8 cellular contexts compared by ENCODE assay signal in genomic region chr1:85061711-85062424, GRCh38. TPM values are rescaled to one million over a fixed set of nuclear protein-coding genes. Genes with fewer than 3 reads are reported as not detected.
DNase-seq lines count a peak whose midpoint lies in the region; ATAC-seq and TF ChIP-seq lines count a peak whose summit lies in the region.

No MANE protein-coding gene starts in this region.

- TF ChIP-seq CTCF in RWPE2 (IDR thresholded peaks at IDR 0.05; ENCODE audit: poor library complexity, severe bottlenecking) = no peak
- TF ChIP-seq CTCF in omental fat pad (IDR thresholded peaks at IDR 0.05) = no peak
- TF ChIP-seq CTCF in suprapubic skin (IDR thresholded peaks at IDR 0.05) = no peak

- no peaks in the 10 kb centered on the region for H3K9me3 Mint-ChIP-seq in activated naive CD4-positive, alpha-beta T cell treated with anti-CD3 and anti-CD28 coated beads, Interleukin-2, amount 10 ng/mL, durations not matched to agents 7 days and 5 days

- TF ChIP-seq POLR2A in suprapubic skin (IDR thresholded peaks at IDR 0.05) = no peak

- CTCF ChIA-PET in activated naive CD4-positive, alpha-beta T cell treated with anti-CD3 and anti-CD28 coated beads, Interleukin-2, amount 10 ng/mL, durations not matched to agents 7 days and 5 days (lab: Charles Lee) = interaction anchor here (1.0 to 3.1 kb wide), 5 partner anchors 10 to 197 kb away, joined by 3 to 15 read pairs (median 4); partner anchors contain the start of gene C1orf52

- peaks cover 12% of the 10 kb centered on the region for H3K4me1 ChIP-seq in RWPE2 (ENCODE audit: insufficient read depth, poor library complexity, severe bottlenecking)
- H3K4me1 ChIP-seq in suprapubic skin = peaks cover 11% of the 10 kb centered on the region

- 7% methylated on average over 20 of the region's 25 CpGs for WGBS in suprapubic skin

- peaks cover 26% of the 10 kb centered on the region for H3K27me3 Mint-ChIP-seq in activated naive CD4-positive, alpha-beta T cell treated with anti-CD3 and anti-CD28 coated beads, Interleukin-2, amount 10 ng/mL, durations not matched to agents 7 days and 5 days

- no peak for TF ChIP-seq RAD21 in Ishikawa (IDR thresholded peaks at IDR 0.05; ENCODE audit: low read depth)

- DNase-seq in DMS 273 treated with DMSO at 0.1 percent for 48 hours (lab: John Stamatoyannopoulos, UW) (peak; percentile 94), RWPE2 (ENCODE audit: low spot score) (peak; percentile 79), glomerular endothelial cell (ENCODE audit: extremely low read depth, low read depth, low spot score) (peak; percentile 96), omental fat pad (ENCODE audit: low spot score) (peak; percentile 85), suprapubic skin (ENCODE audit: low spot score in 2 of 2) (peak; percentile 94 to 95)
- peak; percentile 93 for DNase-seq in activated naive CD4-positive, alpha-beta T cell treated with anti-CD3 and anti-CD28 coated beads, Interleukin-2, amount 10 ng/mL, durations not matched to agents 7 days and 5 days

- H3K36me3 ChIP-seq in RWPE2 (ENCODE audit: low read depth) (no peaks in the 10 kb centered on the region), suprapubic skin (no peaks in the 10 kb centered on the region)

- H3K9me3 ChIP-seq in RWPE2 (ENCODE audit: severe bottlenecking) = no peaks in the 10 kb centered on the region
- H3K9me3 ChIP-seq in suprapubic skin = no peaks in the 10 kb centered on the region

- H3K27ac ChIP-seq in RWPE2 (ENCODE audit: poor library complexity, severe bottlenecking) (no peak overlapping the region), suprapubic skin (peak overlapping the region; percentile 62)

- H3K36me3 Mint-ChIP-seq in activated naive CD4-positive, alpha-beta T cell treated with anti-CD3 and anti-CD28 coated beads, Interleukin-2, amount 10 ng/mL, durations not matched to agents 7 days and 5 days = no peaks in the 10 kb centered on the region

- H3K4me3 ChIP-seq in RWPE2 (ENCODE audit: severe bottlenecking) = peak overlapping the region; percentile 36
- peak overlapping the region; percentile 55 for H3K4me3 ChIP-seq in suprapubic skin

- no peaks in the 10 kb centered on the region for H3K27me3 ChIP-seq in RWPE2 (ENCODE audit: insufficient read depth, poor library complexity, severe bottlenecking)
- no peaks in the 10 kb centered on the region for H3K27me3 ChIP-seq in suprapubic skin

- peak overlapping the region; percentile 80 for H3K4me3 Mint-ChIP-seq in activated naive CD4-positive, alpha-beta T cell treated with anti-CD3 and anti-CD28 coated beads, Interleukin-2, amount 10 ng/mL, durations not matched to agents 7 days and 5 days

- no peak for TF ChIP-seq EP300 in Ishikawa (IDR thresholded peaks at IDR 0.05; ENCODE audit: borderline replicate concordance)
- no peak for TF ChIP-seq EP300 in suprapubic skin (IDR thresholded peaks at IDR 0.05)

- peak; percentile 100 for ATAC-seq in GM21576 (IDR thresholded peaks at IDR 0.05; ENCODE audit: unreplicated experiment)
- ATAC-seq in RWPE2 (ENCODE audit: low read depth) = peak; percentile 99
- ATAC-seq in omental fat pad (ENCODE audit: low FRiP score) = peak; percentile 99

- peaks cover 21% of the 10 kb centered on the region for H3K4me1 Mint-ChIP-seq in activated naive CD4-positive, alpha-beta T cell treated with anti-CD3 and anti-CD28 coated beads, Interleukin-2, amount 10 ng/mL, durations not matched to agents 7 days and 5 days

- H3K27ac Mint-ChIP-seq in activated naive CD4-positive, alpha-beta T cell treated with anti-CD3 and anti-CD28 coated beads, Interleukin-2, amount 10 ng/mL, durations not matched to agents 7 days and 5 days = peak overlapping the region; percentile 80

TF ChIP-seq in Ishikawa, 13 proteins besides CTCF, POLR2A, EP300 and RAD21:
- TF ChIP-seq NFIC (IDR thresholded peaks at IDR 0.05) (no peak), TAF1 (IDR thresholded peaks at IDR 0.05; ENCODE audit: low read depth) (no peak), TCF12 (IDR thresholded peaks at IDR 0.05; ENCODE audit: low read depth) (no peak), CREB1 (IDR thresholded peaks at IDR 0.05; ENCODE audit: low read depth) (peak; percentile 71), FOXM1 (IDR thresholded peaks at IDR 0.05; ENCODE audit: borderline replicate concordance, low read depth) (0 out of 2 replicates have a peak, but pooled peaks have one; percentile 10), TEAD4 (IDR thresholded peaks at IDR 0.05) (no peak)
- TF ChIP-seq, protein P1, sequence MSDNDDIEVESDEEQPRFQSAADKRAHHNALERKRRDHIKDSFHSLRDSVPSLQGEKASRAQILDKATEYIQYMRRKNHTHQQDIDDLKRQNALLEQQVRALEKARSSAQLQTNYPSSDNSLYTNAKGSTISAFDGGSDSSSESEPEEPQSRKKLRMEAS (IDR thresholded peaks at IDR 0.05) = no peak

RNA-seq across cellular contexts. Expression of gene MCOLN3, which starts 13.6 kb away (rescaled TPM):
- not detected in 2 replicates for total RNA-seq in glomerular endothelial cell
- 10 to 100 TPM in 1 of 4 donors, 1 to 10 TPM in 3; 4.9 to 29.2 (median 6.5) TPM for total RNA-seq in omental fat pad
- total RNA-seq in suprapubic skin = 10 to 100 TPM in 1 of 4 donors, 1 to 10 TPM in 3; 2.0 to 10.7 (median 6.1) TPM
